10 cellular contexts compared by ENCODE assay signal in genomic region chr6:30725713-30726505, GRCh38. TPM values are rescaled to one million over a fixed set of nuclear protein-coding genes. Genes with fewer than 3 reads are reported as not detected.
DNase-seq lines count a peak whose midpoint lies in the region; ATAC-seq and TF ChIP-seq lines count a peak whose summit lies in the region.
"Had no signal": no experiment of that assay in that cellular context is flagged by ENCODE, and none has a peak within 500 bp of the region (broad histone marks: within the 10 kb centered on the region; RNA-seq: fewer than 3 reads in every experiment).

No MANE protein-coding gene starts in this region.

- H3K27me3 Mint-ChIP-seq in neural crest cell (ENCODE audit: low read depth): peaks cover 61% of the 10 kb centered on the region

- H3K9me2 ChIP-seq in Karpas-422 (replicated peaks; ENCODE audit: insufficient read depth, low read length): no peaks in the 10 kb centered on the region

- no peaks in the 10 kb centered on the region for H3K9me3 ChIP-seq in Karpas-422 (ENCODE audit: low read length)

- no peak for TF ChIP-seq CTCF in neural crest cell (conservative IDR thresholded peaks at IDR 0.05)

- H3K4me3 Mint-ChIP-seq in neural crest cell: peak overlapping the region; percentile 99

- no peak overlapping the region; the same call in 1 of the 2 replicates for H3K27ac ChIP-seq in Karpas-422 (ENCODE audit: low read length)
- H3K27ac ChIP-seq: C4-2B had no signal

- H3K4me1 ChIP-seq in Karpas-422 (ENCODE audit: low read length): peaks cover 17% of the 10 kb centered on the region

- peaks cover 41% of the 10 kb centered on the region for H3K36me3 ChIP-seq in Karpas-422 (ENCODE audit: insufficient read depth, low read length)

- no peaks in the 10 kb centered on the region for H3K27me3 ChIP-seq in Karpas-422 (ENCODE audit: low read length)

- ATAC-seq in HG03439 (IDR thresholded peaks at IDR 0.05; ENCODE audit: unreplicated experiment): no peak

- H3K27ac Mint-ChIP-seq in neural crest cell (ENCODE audit: unreplicated experiment): no peak overlapping the region

- peaks cover 24% of the 10 kb centered on the region for H3K79me2 ChIP-seq in Karpas-422 (ENCODE audit: low read length)

- DNase-seq in NCI-H146 (lab: John Stamatoyannopoulos, UW) (peak; percentile 41), NCI-H146 treated with DMSO at 0.1 percent for 48 hours (lab: John Stamatoyannopoulos, UW; ENCODE audit: unreplicated experiment) (no peak), Karpas-422 (peak; percentile 76), astrocyte of the hippocampus (ENCODE audit: low read depth, low spot score) (peak; percentile 54), neural crest cell (ENCODE audit: low read depth, low spot score) (no peak), activated gamma-delta T cell (lab: John Stamatoyannopoulos, UW) (no peak), hippocampal formation (lab: John Stamatoyannopoulos, UW) (no peak)
- DNase-seq: mammary epithelial cell had no signal

- no peak overlapping the region for H3K9ac ChIP-seq in Karpas-422 (ENCODE audit: low read length)

- H3K36me3 Mint-ChIP-seq in neural crest cell (ENCODE audit: low read depth): peaks cover 58% of the 10 kb centered on the region

- H3K4me1 Mint-ChIP-seq in neural crest cell: peaks cover 55% of the 10 kb centered on the region

- H3K4me2 ChIP-seq in Karpas-422 (ENCODE audit: low read depth, low read length, poor library complexity, severe bottlenecking): no peak overlapping the region

- peaks cover 27% of the 10 kb centered on the region for H4K20me1 ChIP-seq in Karpas-422 (ENCODE audit: insufficient read depth, low read depth, low read length)

- H3K9me3 Mint-ChIP-seq in neural crest cell: peaks cover 2% of the 10 kb centered on the region

- H3K4me3 ChIP-seq in Karpas-422 (ENCODE audit: low read length): no peak overlapping the region

- no peak overlapping the region for H2AFZ ChIP-seq in Karpas-422 (ENCODE audit: low read length)

RNA-seq across cellular contexts. Expression of gene TUBB, which starts 5.8 kb away (rescaled TPM):
- 403 and 427 TPM in 2 replicates for total RNA-seq in Karpas-422 (2014; rRNA removed; shearing (Covaris generic); ENCODE audit: low replicate concordance)
- 1,986 and 2,086 TPM in 2 replicates for total RNA-seq in neural crest cell

RNA-seq across cellular contexts. Expression of gene MDC1, which starts 8.8 kb away (rescaled TPM):
- 9.4 and 11.0 TPM in 2 replicates for total RNA-seq in Karpas-422 (2014; rRNA removed; shearing (Covaris generic); ENCODE audit: low replicate concordance)
- 104 and 107 TPM in 2 replicates for total RNA-seq in neural crest cell

RNA-seq across cellular contexts. Expression of gene FLOT1, which starts 16.6 kb away (rescaled TPM):
- 58.2 and 103 TPM in 2 replicates for total RNA-seq in Karpas-422 (2014; rRNA removed; shearing (Covaris generic); ENCODE audit: low replicate concordance)
- 100 and 106 TPM in 2 replicates for total RNA-seq in neural crest cell

RNA-seq across cellular contexts. Expression of gene IER3, which starts 18.4 kb away (rescaled TPM):
- 0.19 and 0.54 TPM in 2 replicates for total RNA-seq in Karpas-422 (2014; rRNA removed; shearing (Covaris generic); ENCODE audit: low replicate concordance)
- total RNA-seq in neural crest cell: 4.8 and 6.3 TPM in 2 replicates

RNA-seq across cellular contexts. Expression of gene NRM, which starts 35.1 kb away (rescaled TPM):
- total RNA-seq in Karpas-422 (2014; rRNA removed; shearing (Covaris generic); ENCODE audit: low replicate concordance): 16.9 and 38.1 TPM in 2 replicates
- total RNA-seq in neural crest cell: 66.5 and 69.2 TPM in 2 replicates

Comparison
In these comparisons a context has a peak if more than half of its experiments do, and no peak if none do; other contexts are left out.
1. DNase-seq: peak in NCI-H146 (single experiment), Karpas-422 (single experiment) and astrocyte of the hippocampus (single experiment); none in NCI-H146 treated with DMSO at 0.1 percent for 48 hours (single experiment), neural crest cell (single experiment), activated gamma-delta T cell (single experiment) and hippocampal formation (0 of 2).